ENCODE assay signal across 26 cellular contexts in genomic region chr12:71509705-71510104, GRCh38.
"Had no signal": no experiment of that assay in that cellular context is flagged by ENCODE, and none has a peak within 500 bp of the region (broad histone marks: within the 10 kb centered on the region; RNA-seq: fewer than 3 reads in every experiment).

No MANE protein-coding gene starts in this region.

- ATAC-seq: stimulated activated effector memory CD8-positive, alpha-beta T cell treated with anti-CD3 and anti-CD28 coated beads, Interleukin-12 subunit alpha, Interleukin-12 subunit beta, amount 100 ng/mL, for 72 hours; stimulated activated memory B cell treated with anti-CD40 and anti-IgM and Interleukin-4, amounts not matched to agents 10 μg/mL and 1 μg/mL and 100 μg/mL, for 72 hours; stimulated activated naive B cell treated with anti-CD40 and anti-IgM and Interleukin-4, amounts not matched to agents 10 μg/mL and 1 μg/mL and 100 μg/mL, for 72 hours; stimulated activated naive CD8-positive, alpha-beta T cell treated with anti-CD3 and anti-CD28 coated beads, Interleukin-15, amount 100 ng/mL, for 72 hours; stimulated activated naive CD8-positive, alpha-beta T cell treated with anti-CD3 and anti-CD28 coated beads, Interleukin-15, Interleukin-2, amounts not matched to agents 100 U/mL and 50 U/mL, for 24 hours; upper lobe of right lung had no signal

- H3K4me3 ChIP-seq: stomach, suprapubic skin, testis, thoracic aorta, thyroid gland, tibial artery, tibial nerve, transverse colon, upper lobe of left lung, upper lobe of right lung, uterus, vagina had no signal

- H3K9me3 ChIP-seq: stomach, suprapubic skin, testis, thoracic aorta, thyroid gland, tibial artery, tibial nerve, transverse colon, upper lobe of left lung, upper lobe of right lung, uterus, vagina had no signal

- H3K27ac ChIP-seq: stomach, suprapubic skin, testis, thoracic aorta, thyroid gland, tibial artery, tibial nerve, transverse colon, upper lobe of left lung, upper lobe of right lung, uterus, vagina had no signal

- DNase-seq: stimulated activated CD4-positive, alpha-beta T cell treated with anti-CD3 and anti-CD28 coated beads, Interleukin-2, amount 100 ng/mL, for 48 hours; stimulated activated CD4-positive, alpha-beta T cell treated with anti-CD3 and anti-CD28 coated beads, Interleukin-4, amount 100 ng/mL, for 1 hour; stimulated activated CD4-positive, alpha-beta T cell treated with anti-CD3 and anti-CD28 coated beads, Interleukin-4, amount 100 ng/mL, for 24 hours; stimulated activated CD4-positive, alpha-beta T cell treated with anti-CD3 and anti-CD28 coated beads, Interleukin-4, amount 100 ng/mL, for 4 hours; stimulated activated CD8-positive, alpha-beta memory T cell treated with anti-CD3 and anti-CD28 coated beads, Interleukin-4, amount 100 ng/mL, for 48 hours; stimulated activated naive B cell treated with anti-CD40 and anti-IgM and Interleukin-4, amounts not matched to agents 10 μg/mL and 1 μg/mL and 100 μg/mL, for 72 hours; stimulated activated naive CD4-positive, alpha-beta T cell; stimulated activated naive CD4-positive, alpha-beta T cell treated with Interleukin-2 at 50 U/mL for 16 hours; stimulated activated naive CD8-positive, alpha-beta T cell treated with anti-CD3 and anti-CD28 coated beads, Interleukin-15, amount 100 ng/mL, for 72 hours; stimulated activated naive CD8-positive, alpha-beta T cell treated with anti-CD3 and anti-CD28 coated beads, Interleukin-15, Interleukin-2, amounts not matched to agents 100 U/mL and 50 U/mL, for 24 hours; stomach; substantia nigra; testis; thyroid gland; tibial artery; transverse colon; trophoblast cell; upper lobe of left lung; upper lobe of right lung; uterus had no signal

- H3K4me1 ChIP-seq: stomach, suprapubic skin, testis, thyroid gland, tibial nerve, transverse colon, upper lobe of left lung, upper lobe of right lung, uterus, vagina had no signal

- H3K36me3 ChIP-seq: stomach, suprapubic skin, thoracic aorta, thyroid gland, tibial artery, tibial nerve, transverse colon, upper lobe of left lung, upper lobe of right lung, uterus, vagina had no signal

- H3K27me3 ChIP-seq: stomach, suprapubic skin, testis, thyroid gland, tibial nerve, transverse colon, upper lobe of left lung, upper lobe of right lung, uterus, vagina had no signal
